Comparison of ENCODE assay signal across 17 cellular contexts in the genomic region with DNA sequence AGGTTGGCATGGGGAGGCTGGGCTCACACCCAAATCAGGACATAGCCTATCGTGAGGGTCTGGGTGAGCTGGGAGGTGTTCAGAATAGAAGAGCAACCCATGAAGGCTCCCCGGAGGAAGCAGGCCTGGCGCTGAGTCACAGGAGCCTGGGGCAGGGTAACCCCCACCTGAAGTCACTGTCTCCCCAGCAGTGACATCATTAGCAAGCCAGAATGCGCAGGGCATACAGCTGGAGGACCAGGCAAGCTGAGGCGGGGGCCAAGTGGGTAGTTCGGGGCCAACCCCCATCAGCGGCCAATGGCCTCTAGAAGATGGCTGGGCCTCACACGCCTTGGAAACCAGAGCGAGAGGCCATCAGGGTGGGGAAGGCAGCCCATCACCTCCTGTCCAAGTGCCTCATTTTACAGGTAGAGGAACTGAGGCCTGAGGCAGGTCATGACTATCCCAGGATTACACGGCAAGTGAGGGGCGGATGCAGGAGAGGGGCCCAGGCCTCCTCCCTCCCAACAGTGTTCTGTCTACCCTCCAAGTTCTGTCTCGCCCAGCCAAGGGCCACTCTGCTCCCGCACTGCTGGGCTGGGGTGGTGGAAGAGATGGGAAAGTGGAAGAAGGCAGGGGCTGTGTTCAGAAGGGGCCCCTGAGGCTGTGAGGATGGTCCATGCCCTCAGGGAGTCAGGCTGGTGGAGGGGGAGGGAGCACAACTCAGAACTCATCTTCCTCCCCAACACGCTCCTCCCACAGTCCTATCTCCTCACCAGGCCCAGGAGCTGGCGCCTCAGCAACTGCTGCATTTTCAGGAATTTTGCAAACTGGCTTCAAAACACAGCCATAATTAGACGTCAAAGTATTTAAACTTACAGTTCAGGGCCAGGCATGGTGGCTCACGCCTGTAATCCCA. TPM values are rescaled to one million over a fixed set of nuclear protein-coding genes. Genes with fewer than 3 reads are reported as not detected.
"Had no signal": no experiment of that assay in that cellular context is flagged by ENCODE, and none has a peak within 500 bp of the region (broad histone marks: within the 10 kb centered on the region; RNA-seq: fewer than 3 reads in every experiment).

No MANE protein-coding gene starts in this region.

- H3K9me3 ChIP-seq: ascending aorta, thyroid gland had no signal

- H3K36me3 ChIP-seq: ascending aorta, thyroid gland had no signal

- FAIRE-seq: bronchial epithelial cell had no signal

- H3K4me3 Mint-ChIP-seq: activated naive CD4-positive, alpha-beta T cell treated with anti-CD3 and anti-CD28 coated beads, Interleukin-2, amount 10 ng/mL, durations not matched to agents 7 days and 5 days; activated T-helper 17 cell treated with anti-CD3 and anti-CD28 coated beads, Interleukin-2, amount 50 U/mL, for 72 hours; memory B cell; nephron; stimulated activated effector memory CD8-positive, alpha-beta T cell treated with anti-CD3 and anti-CD28 coated beads, Interleukin-12 subunit alpha, Interleukin-12 subunit beta, amount 100 ng/mL, for 72 hours; T-cell had no signal

- H3K27ac Mint-ChIP-seq: activated naive CD4-positive, alpha-beta T cell treated with anti-CD3 and anti-CD28 coated beads, Interleukin-2, amount 10 ng/mL, durations not matched to agents 7 days and 5 days; activated T-helper 17 cell treated with anti-CD3 and anti-CD28 coated beads, Interleukin-2, amount 50 U/mL, for 72 hours; memory B cell; stimulated activated effector memory CD8-positive, alpha-beta T cell treated with anti-CD3 and anti-CD28 coated beads, Interleukin-12 subunit alpha, Interleukin-12 subunit beta, amount 100 ng/mL, for 72 hours; T-cell had no signal

- H3K27me3 ChIP-seq: ascending aorta, thyroid gland had no signal

- H3K4me3 ChIP-seq: ascending aorta, thyroid gland had no signal

- H3K4me1 Mint-ChIP-seq: activated naive CD4-positive, alpha-beta T cell treated with anti-CD3 and anti-CD28 coated beads, Interleukin-2, amount 10 ng/mL, durations not matched to agents 7 days and 5 days; activated T-helper 17 cell treated with anti-CD3 and anti-CD28 coated beads, Interleukin-2, amount 50 U/mL, for 72 hours had no signal

- H3K9me3 Mint-ChIP-seq: activated naive CD4-positive, alpha-beta T cell treated with anti-CD3 and anti-CD28 coated beads, Interleukin-2, amount 10 ng/mL, durations not matched to agents 7 days and 5 days; activated T-helper 17 cell treated with anti-CD3 and anti-CD28 coated beads, Interleukin-2, amount 50 U/mL, for 72 hours; memory B cell; nephron; stimulated activated effector memory CD8-positive, alpha-beta T cell treated with anti-CD3 and anti-CD28 coated beads, Interleukin-12 subunit alpha, Interleukin-12 subunit beta, amount 100 ng/mL, for 72 hours; T-cell had no signal

- ATAC-seq: activated T-helper 17 cell treated with anti-CD3 and anti-CD28 coated beads, Interleukin-2, amount 50 U/mL, for 72 hours; left ventricle myocardium superior; stimulated activated effector memory CD8-positive, alpha-beta T cell treated with anti-CD3 and anti-CD28 coated beads, Interleukin-12 subunit alpha, Interleukin-12 subunit beta, amount 100 ng/mL, for 72 hours; T-cell had no signal

- H3K27ac ChIP-seq: ascending aorta, epithelial cell of prostate, thyroid gland had no signal

- H3K36me3 Mint-ChIP-seq: activated naive CD4-positive, alpha-beta T cell treated with anti-CD3 and anti-CD28 coated beads, Interleukin-2, amount 10 ng/mL, durations not matched to agents 7 days and 5 days; memory B cell; stimulated activated effector memory CD8-positive, alpha-beta T cell treated with anti-CD3 and anti-CD28 coated beads, Interleukin-12 subunit alpha, Interleukin-12 subunit beta, amount 100 ng/mL, for 72 hours; T-cell had no signal

- DNase-seq: activated CD4-positive, alpha-beta T cell treated with anti-CD3 and anti-CD28 coated beads for 1 hour; activated CD4-positive, alpha-beta T cell treated with anti-CD3 and anti-CD28 coated beads, Interleukin-2, amount 50 U/mL, for 4 hours; activated naive CD4-positive, alpha-beta T cell treated with anti-CD3 and anti-CD28 coated beads, Interleukin-2, amount 10 ng/mL, durations not matched to agents 7 days and 5 days; foreskin melanocyte; kidney glomerular epithelial cell; left ventricle myocardium superior; stimulated activated CD4-positive, alpha-beta T cell treated with anti-CD3 and anti-CD28 coated beads, Interleukin-1b, Interleukin-23, amount 100 ng/mL, for 48 hours; T-cell; T-helper 9 cell; thyroid gland had no signal

RNA-seq across cellular contexts. Expression of gene SYNGR1, which starts 55.0 kb away (rescaled TPM):
- total RNA-seq: activated T-helper 17 cell treated with anti-CD3 and anti-CD28 coated beads, Interleukin-2, amount 50 U/mL, for 72 hours had no signal
